8 cellular contexts compared by ENCODE assay signal in genomic region chr5:82165740-82166530, GRCh38.
DNase-seq lines count a peak whose midpoint lies in the region; ATAC-seq and TF ChIP-seq lines count a peak whose summit lies in the region.

No MANE protein-coding gene starts in this region.

- peaks cover 12% of the 10 kb centered on the region for H3K4me1 ChIP-seq in BE2C

- no peaks in the 10 kb centered on the region for H3K36me3 ChIP-seq in BE2C

- no peaks in the 10 kb centered on the region for H3K9me3 ChIP-seq in BE2C

- ATAC-seq in GM18508 (IDR thresholded peaks at IDR 0.05; ENCODE audit: insufficient read depth, unreplicated experiment) (peak; percentile 80), HG02970 (IDR thresholded peaks at IDR 0.05; ENCODE audit: low FRiP score, unreplicated experiment) (peak; percentile 65)
- ATAC-seq in stimulated activated naive CD8-positive, alpha-beta T cell treated with anti-CD3 and anti-CD28 coated beads, Interleukin-15, Interleukin-2, amounts not matched to agents 100 U/mL and 50 U/mL, for 24 hours: peak; percentile 85

- H3K4me3 ChIP-seq in BE2C (ENCODE audit: low read depth, low read length) (no peak overlapping the region), coronary artery (no peak overlapping the region)

- no peaks in the 10 kb centered on the region for H3K27me3 ChIP-seq in BE2C

- DNase-seq in BE2C (peak; percentile 70), NCI-H146 treated with DMSO at 0.1 percent for 48 hours (lab: John Stamatoyannopoulos, UW; ENCODE audit: unreplicated experiment) (peak; percentile 60), SW480 (ENCODE audit: low spot score) (peak; percentile 84), coronary artery (ENCODE audit: low spot score) (peak; percentile 77), left kidney (ENCODE audit: low read depth, low spot score) (peak; percentile 92)
- peak; percentile 6 for DNase-seq in stimulated activated naive CD8-positive, alpha-beta T cell treated with anti-CD3 and anti-CD28 coated beads, Interleukin-15, Interleukin-2, amounts not matched to agents 100 U/mL and 50 U/mL, for 24 hours

- peak overlapping the region; percentile 6 to 42 for H3K27ac ChIP-seq in coronary artery

- TF ChIP-seq CTCF in BE2C (IDR thresholded peaks at IDR 0.05; ENCODE audit: low read depth, low read length) (peak; percentile 88), coronary artery (IDR thresholded peaks at IDR 0.05) (peak; percentile 54)

Comparison
In these comparisons a context has a peak if more than half of its experiments do, and no peak if none do; other contexts are left out.
1. DNase-seq: peak in every context shown above with its lines; median percentile 92 in left kidney; 84 in SW480; 77 in coronary artery; 70 in BE2C; 60 in NCI-H146 treated with DMSO at 0.1 percent for 48 hours; 6 in stimulated activated naive CD8-positive, alpha-beta T cell treated with anti-CD3 and anti-CD28 coated beads, Interleukin-15, Interleukin-2, amounts not matched to agents 100 U/mL and 50 U/mL, for 24 hours.